ENCODE assay signal across 12 cellular contexts in the genomic region with DNA sequence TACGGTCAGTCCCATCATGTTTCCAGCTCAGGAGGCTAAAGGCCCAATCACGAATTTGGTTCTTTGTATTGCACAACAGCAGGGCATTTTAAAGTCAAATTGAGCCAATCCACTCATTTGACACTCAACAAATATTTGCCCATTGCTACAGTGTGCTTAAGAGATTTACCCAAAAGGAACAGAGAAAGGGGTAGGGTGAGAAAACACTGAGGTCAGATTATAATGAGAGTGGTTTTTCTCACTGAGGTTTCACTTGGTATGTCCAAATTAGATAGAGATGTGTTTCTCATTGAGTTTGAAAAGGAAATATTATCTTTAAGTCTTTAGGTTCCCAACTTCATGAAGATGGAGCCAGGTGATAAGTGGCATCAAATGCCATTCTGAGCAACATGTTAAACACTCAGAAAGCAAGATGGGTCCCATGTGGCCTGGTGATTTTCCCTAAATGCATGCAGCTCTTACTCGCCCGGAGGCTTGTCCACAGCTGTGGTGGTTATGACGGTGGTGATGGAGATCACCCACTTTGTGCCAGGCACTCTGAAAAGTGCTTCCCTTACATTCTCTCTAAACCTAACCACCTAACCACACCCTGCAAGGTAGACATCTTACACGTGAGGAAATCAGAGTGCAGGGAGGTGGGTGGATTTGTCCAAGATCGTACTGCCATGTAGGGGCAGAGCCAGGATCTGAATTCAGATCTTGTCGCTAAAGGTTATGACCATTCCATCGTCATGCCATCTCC. TPM values are rescaled to one million over a fixed set of nuclear protein-coding genes. Genes with fewer than 3 reads are reported as not detected.
DNase-seq lines count a peak whose midpoint lies in the region; ATAC-seq and TF ChIP-seq lines count a peak whose summit lies in the region.
"Had no signal": no experiment of that assay in that cellular context is flagged by ENCODE, and none has a peak within 500 bp of the region (broad histone marks: within the 10 kb centered on the region; RNA-seq: fewer than 3 reads in every experiment).

No MANE protein-coding gene starts in this region.

- WGBS in body of pancreas, 2 donors, result 71 to 78% methylated on average over 9 of the region's 9 CpGs
- 67% methylated on average over 9 of the region's 9 CpGs; no CpG with 5 or more reads in 1 of the 2 donors for WGBS in transverse colon (ENCODE audit: low coverage in 1 of 2), 2 donors

- H3K27me3 ChIP-seq in body of pancreas (no peaks in the 10 kb centered on the region), transverse colon (no peaks in the 10 kb centered on the region)
- H3K27me3 ChIP-seq: sigmoid colon, upper lobe of left lung had no signal

- H3K4me3 ChIP-seq in body of pancreas, result no peak overlapping the region
- H3K4me3 ChIP-seq in transverse colon, result no peak overlapping the region
- H3K4me3 ChIP-seq: sigmoid colon, upper lobe of left lung had no signal

- TF ChIP-seq EP300 in transverse colon (IDR thresholded peaks at IDR 0.05; ENCODE audit: low read depth), result no peak

- ATAC-seq in left ventricle myocardium superior (no peak), HG03280 (IDR thresholded peaks at IDR 0.05; ENCODE audit: unreplicated experiment) (peak; percentile 34), body of pancreas (peak; percentile 64), GM21717 (IDR thresholded peaks at IDR 0.05; ENCODE audit: unreplicated experiment) (no peak)

- H3K36me3 ChIP-seq in body of pancreas (replicated peaks in 1 of 2; ENCODE audit: insufficient read depth in 1 of 2, low read depth in 2 of 2) (no peaks in the 10 kb centered on the region), transverse colon (no peaks in the 10 kb centered on the region)
- H3K36me3 ChIP-seq: sigmoid colon, upper lobe of left lung had no signal

- in situ Hi-C loops in transverse colon (cut with MboI; ENCODE audit: low pct_ligation_motif_present in 1 of 4, low pct_unique_long_range_greater_than_20kb in 1 of 4, low sequenced_read_pairs in 3 of 4), result loop anchor here in 1 of 4 donors (25.0 kb wide), 1 partner anchor 589 kb away; no protein-coding TSS in a partner anchor

- H3K27ac ChIP-seq in body of pancreas (peak overlapping the region in 2 of 4 donors; percentile 16 to 71), transverse colon (peak overlapping the region; percentile 73 to 82 (median 76))

- no peak for TF ChIP-seq CTCF in body of pancreas (IDR thresholded peaks at IDR 0.05)
- no peak for TF ChIP-seq CTCF in transverse colon (IDR thresholded peaks at IDR 0.05)

- no peaks in the 10 kb centered on the region for H3K9me3 ChIP-seq in body of pancreas
- no peaks in the 10 kb centered on the region for H3K9me3 ChIP-seq in transverse colon
- H3K9me3 ChIP-seq: sigmoid colon, upper lobe of left lung had no signal

- H3K4me1 ChIP-seq in body of pancreas, result peaks cover 25% of the 10 kb centered on the region
- peaks cover 15 to 41% (median 30%) of the 10 kb centered on the region in 4 donors for H3K4me1 ChIP-seq in transverse colon

- intact Hi-C loops in cardiac septum (cut with DNase I) (no loop called here), left ventricle myocardium superior (cut with micrococcal nuclease) (no loop called here), body of pancreas (cut with DNase I) (no loop called here), transverse colon (cut with DNase I; ENCODE audit: low total_unique reads) (no loop called here)

- DNase-seq in cardiac septum (ENCODE audit: low spot score) (peak; percentile 24), left ventricle myocardium superior (no peak), body of pancreas (no peak), transverse colon (no peak), anterior cingulate cortex (lab: John Stamatoyannopoulos, UW) (no peak), NCI-H2227 (lab: John Stamatoyannopoulos, UW; ENCODE audit: unreplicated experiment) (no peak)
- DNase-seq: DMS 273 treated with DMSO at 0.1 percent for 48 hours, glutamatergic neuron, sigmoid colon had no signal

- TF ChIP-seq POLR2A in body of pancreas (IDR thresholded peaks at IDR 0.05) (no peak), transverse colon (IDR thresholded peaks at IDR 0.05) (no peak)

RNA-seq across cellular contexts. Expression of gene USP3, which starts 31.2 kb away (rescaled TPM):
- total RNA-seq in cardiac septum, result 16.2 TPM
- 18.1 TPM for total RNA-seq in left ventricle myocardium superior
- 10 to 100 TPM; 48.8 to 50.1 TPM for total RNA-seq in body of pancreas
- total RNA-seq in transverse colon, result 10 to 100 TPM; 56.1 to 93.0 (median 73.7) TPM

Comparison
In these comparisons a context has a peak if more than half of its experiments do, and no peak if none do; other contexts are left out.
1. ATAC-seq: peak in HG03280 (single experiment) and body of pancreas (single experiment); none in left ventricle myocardium superior (single experiment) and GM21717 (single experiment).